In genomic region chr1:121016182-121017028, GRCh38 we compare ENCODE assay signal across 1 cellular context.
TF ChIP-seq lines count a peak whose summit lies in the region.
"Not testable (repeated sequence)": the region's sequence is repeated elsewhere in the genome, so short reads cannot be mapped to it uniquely, and the experiment has no call there.

No MANE protein-coding gene starts in this region.

TF ChIP-seq in K562, 482 proteins besides CTCF, POLR2A, EP300 and RAD21 (continued from another document):
- TF ChIP-seq ZHX1 (conservative IDR thresholded peaks at IDR 0.05; ENCODE audit: low read length) = 0 out of 2 replicates have a peak, but pooled peaks have one; percentile 47
- peak; percentile 92 for TF ChIP-seq HMBOX1 (IDR thresholded peaks at IDR 0.05)
- TF ChIP-seq POLR3A (IDR thresholded peaks at IDR 0.05; ENCODE audit: borderline replicate concordance, extremely low read depth, insufficient read depth, insufficient read length) = peak; percentile 78
- peak; percentile 35 to 88; a peak in 3 of 4 replicates for TF ChIP-seq TBL1XR1 (IDR thresholded peaks at IDR 0.05; ENCODE audit: low read length in 2 of 2)
- peak; percentile 30 for TF ChIP-seq FOS (IDR thresholded peaks at IDR 0.05; ENCODE audit: extremely low read depth, insufficient read length)
- TF ChIP-seq JUN (IDR thresholded peaks at IDR 0.05; ENCODE audit: borderline replicate concordance, low read depth, low read length) = 0 out of 2 replicates have a peak, but pooled peaks have one; percentile 28
- TF ChIP-seq JUN (CRISPR knock-in tag; IDR thresholded peaks at IDR 0.05; ENCODE audit: borderline replicate concordance); JUND (tag; IDR thresholded peaks at IDR 0.05; ENCODE audit: borderline replicate concordance, low read depth, low read length); ZBTB40 (CRISPR knock-in tag; IDR thresholded peaks at IDR 0.05): not testable (repeated sequence)
- 0 out of 2 replicates have a peak, but pooled peaks have one; percentile 51 for TF ChIP-seq JUND (IDR thresholded peaks at IDR 0.05; ENCODE audit: borderline replicate concordance, low read depth, low read length)
- TF ChIP-seq RNF2 (IDR thresholded peaks at IDR 0.05) = peak; percentile 19; the same call in 1 of the 2 replicates
- TF ChIP-seq ETS1 (conservative IDR thresholded peaks at IDR 0.05; ENCODE audit: control insufficient read depth, low read depth, low read length) = peak; percentile 85
- TF ChIP-seq CSDE1 (IDR thresholded peaks at IDR 0.05) = peak in 1 of 2 experiments; percentile 54; a peak in 1 of 4 replicates
- TF ChIP-seq RCOR1 (IDR thresholded peaks at IDR 0.05; ENCODE audit: borderline replicate concordance in 1 of 2, low read depth in 2 of 2, low read length in 2 of 2) = peak in 1 of 2 experiments; percentile 53; a peak in 1 of 4 replicates
- TF ChIP-seq ZKSCAN1 (IDR thresholded peaks at IDR 0.05; ENCODE audit: low read depth, low read length) = 0 out of 2 replicates have a peak, but pooled peaks have one; percentile 18
- peak; percentile 8; the same call in 1 of the 2 replicates for TF ChIP-seq MAFK (IDR thresholded peaks at IDR 0.05; ENCODE audit: low read length)
- peak; percentile 55 for TF ChIP-seq BDP1 (IDR thresholded peaks at IDR 0.05; ENCODE audit: insufficient read depth, insufficient read length)
- TF ChIP-seq ZBTB40 (IDR thresholded peaks at IDR 0.05) = peak; percentile 56; the same call in 1 of the 2 replicates
- TF ChIP-seq POLR2H (tag; IDR thresholded peaks at IDR 0.05; ENCODE audit: low read depth) = peak; percentile 99
- TF ChIP-seq MEF2A (IDR thresholded peaks at IDR 0.05; ENCODE audit: control insufficient read depth, low read depth, low read length) = 0 out of 2 replicates have a peak, but pooled peaks have one; percentile 13
- peak; percentile 58 for TF ChIP-seq POLR3G (IDR thresholded peaks at IDR 0.05; ENCODE audit: extremely low read depth, insufficient read length, insufficient replicate concordance)
